Comparison of ENCODE assay signal across 7 cellular contexts in genomic region chr1:204494281-204495077, GRCh38. TPM values are rescaled to one million over a fixed set of nuclear protein-coding genes. Genes with fewer than 3 reads are reported as not detected.
DNase-seq lines count a peak whose midpoint lies in the region; ATAC-seq and TF ChIP-seq lines count a peak whose summit lies in the region.

TSS of gene PIK3C2B (minus strand) at chr1:204494805. CDS start at chr1:204469802, 25,003 bp downstream.

- TF ChIP-seq CTCF in right atrium auricular region (IDR thresholded peaks at IDR 0.05): peak; percentile 51 to 71

- peaks cover 0 to 30% of the 10 kb centered on the region in 2 donors for H3K4me1 ChIP-seq in right atrium auricular region

- H3K4me3 Mint-ChIP-seq in T-helper 1 cell treated with Interleukin-12 subunit alpha and Interleukin-12 subunit beta and Interleukin-4 antibody, amounts not matched to agents 30 μg/mL and 1 μg/mL, for 36 hours: peak within 1 kb of the TSS; percentile 90

- peaks cover 11% of the 10 kb centered on the region for H3K36me3 Mint-ChIP-seq in T-helper 1 cell treated with Interleukin-12 subunit alpha and Interleukin-12 subunit beta and Interleukin-4 antibody, amounts not matched to agents 30 μg/mL and 1 μg/mL, for 36 hours (ENCODE audit: low read depth)

- H3K36me3 ChIP-seq in right atrium auricular region: no peaks in the 10 kb centered on the region

- H3K27ac Mint-ChIP-seq in T-helper 1 cell treated with Interleukin-12 subunit alpha and Interleukin-12 subunit beta and Interleukin-4 antibody, amounts not matched to agents 30 μg/mL and 1 μg/mL, for 36 hours: peak within 1 kb of the TSS; percentile 96

- peak within 1 kb of the TSS; percentile 60 to 83 for H3K4me3 ChIP-seq in right atrium auricular region

- H3K9me3 Mint-ChIP-seq in T-helper 1 cell treated with Interleukin-12 subunit alpha and Interleukin-12 subunit beta and Interleukin-4 antibody, amounts not matched to agents 30 μg/mL and 1 μg/mL, for 36 hours: no peaks in the 10 kb centered on the region

- ATAC-seq in GM18499 (IDR thresholded peaks at IDR 0.05; ENCODE audit: insufficient read depth, unreplicated experiment): peak; percentile 35
- peak; percentile 68 for ATAC-seq in HG02840 (IDR thresholded peaks at IDR 0.05; ENCODE audit: low FRiP score, unreplicated experiment)

- DNase-seq in NCI-H146 (lab: John Stamatoyannopoulos, UW) (peak; percentile 86), anterior cingulate cortex (lab: John Stamatoyannopoulos, UW) (peak in 55 of 58 donors; percentile 47 to 94 (median 80)), right atrium auricular region (ENCODE audit: low spot score) (peak; percentile 84), putamen (ENCODE audit: low spot score) (peak; percentile 95)

- peaks cover 52% of the 10 kb centered on the region for H3K4me1 Mint-ChIP-seq in T-helper 1 cell treated with Interleukin-12 subunit alpha and Interleukin-12 subunit beta and Interleukin-4 antibody, amounts not matched to agents 30 μg/mL and 1 μg/mL, for 36 hours (ENCODE audit: low read depth)

- no peaks in the 10 kb centered on the region for H3K27me3 Mint-ChIP-seq in T-helper 1 cell treated with Interleukin-12 subunit alpha and Interleukin-12 subunit beta and Interleukin-4 antibody, amounts not matched to agents 30 μg/mL and 1 μg/mL, for 36 hours (ENCODE audit: low read depth)

- H3K27me3 ChIP-seq in right atrium auricular region: no peaks in the 10 kb centered on the region

- H3K27ac ChIP-seq in right atrium auricular region: peak within 1 kb of the TSS; percentile 89

- H3K9me3 ChIP-seq in right atrium auricular region: no peaks in the 10 kb centered on the region

RNA-seq across cellular contexts. Expression of gene PIK3C2B, which starts in this region (rescaled TPM):
- 10 to 100 TPM; 13.1 to 19.4 TPM for total RNA-seq in right atrium auricular region

Comparison
In these comparisons a context has a peak if more than half of its experiments do, and no peak if none do; other contexts are left out.
1. Peak in every context shown above with its lines: DNase-seq, ATAC-seq, H3K4me3 ChIP-seq and H3K27ac ChIP-seq.